ENCODE assay signal across 3 cellular contexts in the genomic region with DNA sequence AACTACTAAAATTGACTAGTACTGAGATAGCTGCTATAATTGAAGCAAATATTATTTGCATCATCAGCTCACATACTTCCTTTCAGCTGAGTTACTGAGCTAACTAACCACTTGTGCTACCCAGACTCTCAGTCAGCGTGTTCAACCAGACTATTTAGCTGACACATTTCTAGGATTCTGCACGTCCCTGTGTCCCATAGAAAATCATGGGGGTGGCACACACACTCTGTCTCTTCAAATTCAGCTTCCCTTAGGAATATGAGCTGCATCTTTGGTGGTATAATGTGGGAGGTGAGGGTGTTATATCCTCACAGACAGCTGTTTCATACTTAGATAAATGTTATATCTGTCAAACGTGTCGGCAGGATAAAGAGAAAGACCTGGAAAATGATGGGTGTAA.
"Had no signal": no experiment of that assay in that cellular context is flagged by ENCODE, and none has a peak within 500 bp of the region (broad histone marks: within the 10 kb centered on the region; RNA-seq: fewer than 3 reads in every experiment).

No MANE protein-coding gene starts in this region.

- ATAC-seq: GM12878 had no signal

- DNase-seq: GDM1, GF-D8 had no signal

- H3K4me3 ChIP-seq: GM12878 had no signal
